ENCODE assay signal across 28 cellular contexts in the genomic region with DNA sequence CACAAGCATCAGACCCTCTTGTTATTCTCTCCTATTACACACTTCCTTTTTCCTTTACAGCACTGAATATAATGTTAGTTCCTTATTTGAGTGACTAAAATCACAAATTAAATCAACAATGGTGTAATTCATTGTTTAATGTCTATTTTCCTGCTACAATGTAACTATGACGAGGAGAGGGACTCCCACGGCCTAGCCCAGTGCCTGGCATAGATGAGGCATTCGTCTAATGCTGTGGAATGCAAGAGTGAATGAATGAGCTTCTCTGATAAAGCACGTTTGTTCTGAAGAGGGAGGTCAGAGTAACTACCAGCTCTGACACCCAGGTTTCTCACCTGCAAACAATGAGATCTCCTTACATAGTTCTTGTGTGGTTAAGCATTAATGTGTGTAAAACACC.
"Had no signal": no experiment of that assay in that cellular context is flagged by ENCODE, and none has a peak within 500 bp of the region (broad histone marks: within the 10 kb centered on the region; RNA-seq: fewer than 3 reads in every experiment).

No MANE protein-coding gene starts in this region.

- H3K4me3 Mint-ChIP-seq: activated CD4-positive, alpha-beta memory T cell treated with anti-CD3 and anti-CD28 coated beads for 36 hours; activated T-cell treated with anti-CD3 and anti-CD28 coated beads, Interleukin-2, amount 50 U/mL, for 24 hours; activated T-helper 17 cell treated with anti-CD3 and anti-CD28 coated beads, Interleukin-2, amount 50 U/mL, for 72 hours; memory B cell; naive thymus-derived CD8-positive, alpha-beta T cell; neural crest cell; T-helper 1 cell treated with Interleukin-12 subunit alpha and Interleukin-12 subunit beta and Interleukin-4 antibody, amounts not matched to agents 30 μg/mL and 1 μg/mL, for 36 hours had no signal

- H3K9ac ChIP-seq: parathyroid adenoma had no signal

- H2AFZ ChIP-seq: parathyroid adenoma had no signal

- H3K4me3 ChIP-seq: colonic mucosa, suprapubic skin, tibial nerve had no signal

- H3K79me2 ChIP-seq: parathyroid adenoma had no signal

- H3K27me3 ChIP-seq: colonic mucosa, suprapubic skin, tibial nerve had no signal

- H3K4me1 ChIP-seq: colonic mucosa, parathyroid adenoma, suprapubic skin, tibial nerve had no signal

- H3K27ac Mint-ChIP-seq: activated CD4-positive, alpha-beta memory T cell treated with anti-CD3 and anti-CD28 coated beads for 36 hours; activated naive CD4-positive, alpha-beta T cell treated with anti-CD3 and anti-CD28 coated beads, Interleukin-2, amount 50 U/mL, for 72 hours; activated T-cell treated with anti-CD3 and anti-CD28 coated beads, Interleukin-2, amount 50 U/mL, for 24 hours; activated T-helper 17 cell treated with anti-CD3 and anti-CD28 coated beads, Interleukin-2, amount 50 U/mL, for 72 hours; memory B cell; naive thymus-derived CD8-positive, alpha-beta T cell; T-helper 1 cell treated with Interleukin-12 subunit alpha and Interleukin-12 subunit beta and Interleukin-4 antibody, amounts not matched to agents 30 μg/mL and 1 μg/mL, for 36 hours had no signal

- H3K9me3 ChIP-seq: colonic mucosa, suprapubic skin, tibial nerve had no signal

- H3K36me3 ChIP-seq: colonic mucosa, suprapubic skin, tibial nerve had no signal

- H3K27ac ChIP-seq: colonic mucosa, parathyroid adenoma, suprapubic skin, tibial nerve, VCaP had no signal

- H3K36me3 Mint-ChIP-seq: activated CD4-positive, alpha-beta memory T cell treated with anti-CD3 and anti-CD28 coated beads for 36 hours; activated naive CD4-positive, alpha-beta T cell treated with anti-CD3 and anti-CD28 coated beads, Interleukin-2, amount 50 U/mL, for 72 hours; memory B cell; naive thymus-derived CD8-positive, alpha-beta T cell had no signal

- ATAC-seq: activated CD4-positive, CD25-positive, alpha-beta regulatory T cell treated with anti-CD3 and anti-CD28 coated beads, Interleukin-2, amount 50 U/mL, for 24 hours; activated naive CD4-positive, alpha-beta T cell treated with anti-CD3 and anti-CD28 coated beads, Interleukin-2, amount 50 U/mL, for 72 hours; activated T-helper 17 cell treated with anti-CD3 and anti-CD28 coated beads, Interleukin-2, amount 50 U/mL, for 72 hours; naive thymus-derived CD8-positive, alpha-beta T cell; right cardiac atrium had no signal

- H3K27me3 Mint-ChIP-seq: activated CD4-positive, alpha-beta memory T cell treated with anti-CD3 and anti-CD28 coated beads for 36 hours; activated T-cell treated with anti-CD3 and anti-CD28 coated beads, Interleukin-2, amount 50 U/mL, for 24 hours; activated T-helper 17 cell treated with anti-CD3 and anti-CD28 coated beads, Interleukin-2, amount 50 U/mL, for 72 hours; memory B cell; naive thymus-derived CD8-positive, alpha-beta T cell had no signal

- FAIRE-seq: kidney, TTC549 had no signal

- DNase-seq: activated CD4-positive, alpha-beta memory T cell treated with anti-CD3 and anti-CD28 coated beads for 36 hours; activated CD4-positive, alpha-beta T cell treated with anti-CD3 and anti-CD28 coated beads for 48 hours; activated CD8-positive, alpha-beta memory T cell treated with anti-CD3 and anti-CD28 coated beads, Interleukin-2, amount 50 U/mL, for 48 hours; activated T-cell treated with anti-CD3 and anti-CD28 coated beads, Interleukin-2, amount 50 U/mL, for 24 hours; colonic mucosa; effector CD8-positive, alpha-beta T cell; erythroblast; head of caudate nucleus; hippocampal formation; kidney; naive thymus-derived CD8-positive, alpha-beta T cell; occipital lobe; right cardiac atrium; stimulated activated CD4-positive, alpha-beta T cell treated with anti-CD3 and anti-CD28 coated beads, Interleukin-15, amount 100 ng/mL, for 24 hours; stimulated activated CD4-positive, alpha-beta T cell treated with anti-CD3 and anti-CD28 coated beads, Interleukin-2, amount 100 ng/mL, for 24 hours; stimulated activated naive CD4-positive, alpha-beta T cell; T-helper 9 cell had no signal

- H3K4me1 Mint-ChIP-seq: activated T-helper 17 cell treated with anti-CD3 and anti-CD28 coated beads, Interleukin-2, amount 50 U/mL, for 72 hours; memory B cell; naive thymus-derived CD8-positive, alpha-beta T cell; neural crest cell had no signal

- H3K9me3 Mint-ChIP-seq: activated CD4-positive, alpha-beta memory T cell treated with anti-CD3 and anti-CD28 coated beads for 36 hours; activated naive CD4-positive, alpha-beta T cell treated with anti-CD3 and anti-CD28 coated beads, Interleukin-2, amount 50 U/mL, for 72 hours; activated T-cell treated with anti-CD3 and anti-CD28 coated beads, Interleukin-2, amount 50 U/mL, for 24 hours; activated T-helper 17 cell treated with anti-CD3 and anti-CD28 coated beads, Interleukin-2, amount 50 U/mL, for 72 hours; memory B cell; naive thymus-derived CD8-positive, alpha-beta T cell; neural crest cell; T-helper 1 cell treated with Interleukin-12 subunit alpha and Interleukin-12 subunit beta and Interleukin-4 antibody, amounts not matched to agents 30 μg/mL and 1 μg/mL, for 36 hours had no signal
